1 cellular context compared by ENCODE assay signal in the genomic region with DNA sequence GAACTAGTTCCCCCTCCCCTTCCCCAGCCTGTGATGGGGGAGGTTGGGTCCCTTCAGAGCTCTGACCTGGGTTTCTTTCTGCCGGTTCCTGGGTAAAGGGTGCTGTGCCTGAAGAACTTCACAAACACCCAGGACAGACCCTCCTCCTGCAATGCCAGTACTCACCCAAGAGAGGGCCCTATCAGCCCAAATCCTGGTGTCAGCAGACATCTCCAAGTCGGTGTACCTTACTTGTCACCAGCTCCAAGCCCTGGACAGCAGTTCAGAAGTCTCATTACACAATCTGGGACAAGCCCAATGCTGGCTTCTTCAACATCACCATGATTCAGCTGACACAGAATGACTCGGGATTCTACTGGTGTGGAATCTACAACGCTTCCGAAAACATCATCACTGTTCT.
TF ChIP-seq lines count a peak whose summit lies in the region.

No MANE protein-coding gene starts in this region.

TF ChIP-seq in H1, 55 proteins besides CTCF, POLR2A, EP300 and RAD21:
- TF ChIP-seq TEAD4 (IDR thresholded peaks at IDR 0.05; ENCODE audit: low read depth, low read length): no peak
- no peak for TF ChIP-seq BRCA1 (IDR thresholded peaks at IDR 0.05; ENCODE audit: low read depth, low read length)
- TF ChIP-seq TAF1 (IDR thresholded peaks at IDR 0.05; ENCODE audit: low read depth, low read length): no peak
- TF ChIP-seq CREB1 (IDR thresholded peaks at IDR 0.05): no peak
- no peak for TF ChIP-seq KDM5A (IDR thresholded peaks at IDR 0.05; ENCODE audit: low read length)
- TF ChIP-seq, protein P1, sequence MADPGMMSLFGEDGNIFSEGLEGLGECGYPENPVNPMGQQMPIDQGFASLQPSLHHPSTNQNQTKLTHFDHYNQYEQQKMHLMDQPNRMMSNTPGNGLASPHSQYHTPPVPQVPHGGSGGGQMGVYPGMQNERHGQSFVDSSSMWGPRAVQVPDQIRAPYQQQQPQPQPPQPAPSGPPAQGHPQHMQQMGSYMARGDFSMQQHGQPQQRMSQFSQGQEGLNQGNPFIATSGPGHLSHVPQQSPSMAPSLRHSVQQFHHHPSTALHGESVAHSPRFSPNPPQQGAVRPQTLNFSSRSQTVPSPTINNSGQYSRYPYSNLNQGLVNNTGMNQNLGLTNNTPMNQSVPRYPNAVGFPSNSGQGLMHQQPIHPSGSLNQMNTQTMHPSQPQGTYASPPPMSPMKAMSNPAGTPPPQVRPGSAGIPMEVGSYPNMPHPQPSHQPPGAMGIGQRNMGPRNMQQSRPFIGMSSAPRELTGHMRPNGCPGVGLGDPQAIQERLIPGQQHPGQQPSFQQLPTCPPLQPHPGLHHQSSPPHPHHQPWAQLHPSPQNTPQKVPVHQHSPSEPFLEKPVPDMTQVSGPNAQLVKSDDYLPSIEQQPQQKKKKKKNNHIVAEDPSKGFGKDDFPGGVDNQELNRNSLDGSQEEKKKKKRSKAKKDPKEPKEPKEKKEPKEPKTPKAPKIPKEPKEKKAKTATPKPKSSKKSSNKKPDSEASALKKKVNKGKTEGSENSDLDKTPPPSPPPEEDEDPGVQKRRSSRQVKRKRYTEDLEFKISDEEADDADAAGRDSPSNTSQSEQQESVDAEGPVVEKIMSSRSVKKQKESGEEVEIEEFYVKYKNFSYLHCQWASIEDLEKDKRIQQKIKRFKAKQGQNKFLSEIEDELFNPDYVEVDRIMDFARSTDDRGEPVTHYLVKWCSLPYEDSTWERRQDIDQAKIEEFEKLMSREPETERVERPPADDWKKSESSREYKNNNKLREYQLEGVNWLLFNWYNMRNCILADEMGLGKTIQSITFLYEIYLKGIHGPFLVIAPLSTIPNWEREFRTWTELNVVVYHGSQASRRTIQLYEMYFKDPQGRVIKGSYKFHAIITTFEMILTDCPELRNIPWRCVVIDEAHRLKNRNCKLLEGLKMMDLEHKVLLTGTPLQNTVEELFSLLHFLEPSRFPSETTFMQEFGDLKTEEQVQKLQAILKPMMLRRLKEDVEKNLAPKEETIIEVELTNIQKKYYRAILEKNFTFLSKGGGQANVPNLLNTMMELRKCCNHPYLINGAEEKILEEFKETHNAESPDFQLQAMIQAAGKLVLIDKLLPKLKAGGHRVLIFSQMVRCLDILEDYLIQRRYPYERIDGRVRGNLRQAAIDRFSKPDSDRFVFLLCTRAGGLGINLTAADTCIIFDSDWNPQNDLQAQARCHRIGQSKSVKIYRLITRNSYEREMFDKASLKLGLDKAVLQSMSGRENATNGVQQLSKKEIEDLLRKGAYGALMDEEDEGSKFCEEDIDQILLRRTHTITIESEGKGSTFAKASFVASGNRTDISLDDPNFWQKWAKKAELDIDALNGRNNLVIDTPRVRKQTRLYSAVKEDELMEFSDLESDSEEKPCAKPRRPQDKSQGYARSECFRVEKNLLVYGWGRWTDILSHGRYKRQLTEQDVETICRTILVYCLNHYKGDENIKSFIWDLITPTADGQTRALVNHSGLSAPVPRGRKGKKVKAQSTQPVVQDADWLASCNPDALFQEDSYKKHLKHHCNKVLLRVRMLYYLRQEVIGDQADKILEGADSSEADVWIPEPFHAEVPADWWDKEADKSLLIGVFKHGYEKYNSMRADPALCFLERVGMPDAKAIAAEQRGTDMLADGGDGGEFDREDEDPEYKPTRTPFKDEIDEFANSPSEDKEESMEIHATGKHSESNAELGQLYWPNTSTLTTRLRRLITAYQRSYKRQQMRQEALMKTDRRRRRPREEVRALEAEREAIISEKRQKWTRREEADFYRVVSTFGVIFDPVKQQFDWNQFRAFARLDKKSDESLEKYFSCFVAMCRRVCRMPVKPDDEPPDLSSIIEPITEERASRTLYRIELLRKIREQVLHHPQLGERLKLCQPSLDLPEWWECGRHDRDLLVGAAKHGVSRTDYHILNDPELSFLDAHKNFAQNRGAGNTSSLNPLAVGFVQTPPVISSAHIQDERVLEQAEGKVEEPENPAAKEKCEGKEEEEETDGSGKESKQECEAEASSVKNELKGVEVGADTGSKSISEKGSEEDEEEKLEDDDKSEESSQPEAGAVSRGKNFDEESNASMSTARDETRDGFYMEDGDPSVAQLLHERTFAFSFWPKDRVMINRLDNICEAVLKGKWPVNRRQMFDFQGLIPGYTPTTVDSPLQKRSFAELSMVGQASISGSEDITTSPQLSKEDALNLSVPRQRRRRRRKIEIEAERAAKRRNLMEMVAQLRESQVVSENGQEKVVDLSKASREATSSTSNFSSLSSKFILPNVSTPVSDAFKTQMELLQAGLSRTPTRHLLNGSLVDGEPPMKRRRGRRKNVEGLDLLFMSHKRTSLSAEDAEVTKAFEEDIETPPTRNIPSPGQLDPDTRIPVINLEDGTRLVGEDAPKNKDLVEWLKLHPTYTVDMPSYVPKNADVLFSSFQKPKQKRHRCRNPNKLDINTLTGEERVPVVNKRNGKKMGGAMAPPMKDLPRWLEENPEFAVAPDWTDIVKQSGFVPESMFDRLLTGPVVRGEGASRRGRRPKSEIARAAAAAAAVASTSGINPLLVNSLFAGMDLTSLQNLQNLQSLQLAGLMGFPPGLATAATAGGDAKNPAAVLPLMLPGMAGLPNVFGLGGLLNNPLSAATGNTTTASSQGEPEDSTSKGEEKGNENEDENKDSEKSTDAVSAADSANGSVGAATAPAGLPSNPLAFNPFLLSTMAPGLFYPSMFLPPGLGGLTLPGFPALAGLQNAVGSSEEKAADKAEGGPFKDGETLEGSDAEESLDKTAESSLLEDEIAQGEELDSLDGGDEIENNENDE (IDR thresholded peaks at IDR 0.05; ENCODE audit: insufficient replicate concordance, low read length): no peak
- no peak for TF ChIP-seq POU5F1 (IDR thresholded peaks at IDR 0.05; ENCODE audit: low read depth, low read length)
- no peak for TF ChIP-seq SUZ12 (IDR thresholded peaks at IDR 0.05; ENCODE audit: low read length)
- no peak for TF ChIP-seq CEBPB (IDR thresholded peaks at IDR 0.05; ENCODE audit: low read depth, low read length)
- no peak for TF ChIP-seq BCL11A (IDR thresholded peaks at IDR 0.05; ENCODE audit: low read depth in 2 of 2, low read length in 2 of 2)
- no peak for TF ChIP-seq TBP (IDR thresholded peaks at IDR 0.05; ENCODE audit: low read depth, low read length)
- no peak for TF ChIP-seq CHD2 (IDR thresholded peaks at IDR 0.05; ENCODE audit: low read length)
- no peak for TF ChIP-seq HDAC6 (IDR thresholded peaks at IDR 0.05; ENCODE audit: low read depth, low read length)
- no peak for TF ChIP-seq TCF12 (IDR thresholded peaks at IDR 0.05; ENCODE audit: low read depth, low read length)
- no peak for TF ChIP-seq CBX5 (IDR thresholded peaks at IDR 0.05; ENCODE audit: low read depth, low read length)
- TF ChIP-seq ZNF274 (IDR thresholded peaks at IDR 0.05; ENCODE audit: borderline replicate concordance, extremely low read depth, low read length): no peak
- no peak for TF ChIP-seq GABPA (IDR thresholded peaks at IDR 0.05; ENCODE audit: borderline replicate concordance, insufficient read depth, low read length)
